9 cellular contexts compared by ENCODE assay signal in genomic region chr7:90720970-90721768, GRCh38.
DNase-seq lines count a peak whose midpoint lies in the region; ATAC-seq lines count a peak whose summit lies in the region.
"Had no signal": no experiment of that assay in that cellular context is flagged by ENCODE, and none has a peak within 500 bp of the region (broad histone marks: within the 10 kb centered on the region; RNA-seq: fewer than 3 reads in every experiment).

No MANE protein-coding gene starts in this region.

- DNase-seq in AG20443 (ENCODE audit: low spot score) (peak; percentile 65), HS-27A (ENCODE audit: low read depth) (peak; percentile 15), dedifferentiated amniotic fluid mesenchymal stem cell (ENCODE audit: extremely low spot score) (peak; percentile 48), memory B cell (ENCODE audit: low spot score in 2 of 2) (no peak), epidermal melanocyte (ENCODE audit: insufficient read length, low spot score) (no peak)
- no peak for DNase-seq in stimulated activated CD4-positive, alpha-beta T cell treated with anti-CD3 and anti-CD28 coated beads, Interleukin-4, amount 100 ng/mL, for 24 hours
- DNase-seq: DND-41 had no signal

- H3K4me1 Mint-ChIP-seq in memory B cell, result peaks cover 62% of the 10 kb centered on the region

- H3K27me3 Mint-ChIP-seq in memory B cell, result no peaks in the 10 kb centered on the region

- peak; percentile 78 for ATAC-seq in memory B cell (ENCODE audit: low read depth)
- ATAC-seq in GM18511 (IDR thresholded peaks at IDR 0.05; ENCODE audit: unreplicated experiment), result no peak
- no peak for ATAC-seq in HG03097 (IDR thresholded peaks at IDR 0.05; ENCODE audit: low FRiP score, unreplicated experiment)

- no peaks in the 10 kb centered on the region for H3K9me3 Mint-ChIP-seq in memory B cell

- H3K27ac Mint-ChIP-seq in memory B cell, result peak overlapping the region; percentile 90

- no peak overlapping the region for H3K4me3 Mint-ChIP-seq in memory B cell

- peaks cover 11% of the 10 kb centered on the region for H3K36me3 Mint-ChIP-seq in memory B cell

Comparison
In these comparisons a context has a peak if more than half of its experiments do, and no peak if none do; other contexts are left out.
1. DNase-seq: peak in AG20443 (single experiment), HS-27A (single experiment) and dedifferentiated amniotic fluid mesenchymal stem cell (single experiment); none in memory B cell (0 of 2), epidermal melanocyte (single experiment) and stimulated activated CD4-positive, alpha-beta T cell treated with anti-CD3 and anti-CD28 coated beads, Interleukin-4, amount 100 ng/mL, for 24 hours (single experiment).